In the genomic region with DNA sequence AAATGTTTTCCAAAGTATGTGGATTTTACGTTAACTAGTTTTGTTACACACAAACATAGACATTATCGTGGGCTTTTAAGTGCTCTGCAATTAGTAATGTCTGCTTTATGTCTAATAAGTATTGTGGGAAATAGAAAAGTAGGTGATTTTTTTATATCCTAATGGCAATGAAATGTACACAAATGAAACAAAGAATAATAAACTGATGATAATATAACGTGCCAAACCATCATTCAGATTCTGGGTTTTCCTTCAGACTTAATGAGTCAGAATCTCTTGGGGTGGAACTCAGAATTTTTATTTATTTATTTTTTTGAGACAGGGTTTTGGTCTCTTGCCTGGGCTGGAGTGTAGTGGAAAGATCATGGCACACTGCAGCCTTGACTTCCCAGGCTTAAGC, we compare ENCODE assay signal across 1 cellular context.
TF ChIP-seq lines count a peak whose summit lies in the region.

No MANE protein-coding gene starts in this region.

TF ChIP-seq in HCT116, 20 proteins besides CTCF, POLR2A, EP300 and RAD21:
- TF ChIP-seq ATF3 (IDR thresholded peaks at IDR 0.05) (no peak), TCF7L2 (IDR thresholded peaks at IDR 0.05; ENCODE audit: borderline replicate concordance, extremely low read depth, insufficient read depth, insufficient read length) (no peak), FOSL1 (IDR thresholded peaks at IDR 0.05; ENCODE audit: low read depth) (no peak), JUND (IDR thresholded peaks at IDR 0.05) (no peak), SP1 (IDR thresholded peaks at IDR 0.05; ENCODE audit: low read depth) (no peak), ZBTB33 (IDR thresholded peaks at IDR 0.05; ENCODE audit: extremely low read depth, insufficient replicate concordance, low read length) (no peak), ELF1 (IDR thresholded peaks at IDR 0.05; ENCODE audit: borderline replicate concordance, low read depth) (no peak), POLR2AphosphoS5 (IDR thresholded peaks at IDR 0.05; ENCODE audit: low read depth, low read length) (no peak), SRF (IDR thresholded peaks at IDR 0.05; ENCODE audit: low read depth) (no peak), ZFX (IDR thresholded peaks at IDR 0.05) (no peak), ZNF274 (IDR thresholded peaks at IDR 0.05; ENCODE audit: low read depth, low read length) (no peak), YY1 (IDR thresholded peaks at IDR 0.05; ENCODE audit: extremely low read depth, insufficient replicate concordance, low read depth, low read length) (no peak), CBX3 (IDR thresholded peaks at IDR 0.05; ENCODE audit: low read depth) (no peak), SIN3A (IDR thresholded peaks at IDR 0.05; ENCODE audit: low read depth) (no peak), EGR1 (IDR thresholded peaks at IDR 0.05; ENCODE audit: low read depth) (no peak), EZH2phosphoT487 (IDR thresholded peaks at IDR 0.05; ENCODE audit: borderline replicate concordance) (no peak), CEBPB (IDR thresholded peaks at IDR 0.05; ENCODE audit: low read depth) (no peak)
- TF ChIP-seq, protein P1, sequence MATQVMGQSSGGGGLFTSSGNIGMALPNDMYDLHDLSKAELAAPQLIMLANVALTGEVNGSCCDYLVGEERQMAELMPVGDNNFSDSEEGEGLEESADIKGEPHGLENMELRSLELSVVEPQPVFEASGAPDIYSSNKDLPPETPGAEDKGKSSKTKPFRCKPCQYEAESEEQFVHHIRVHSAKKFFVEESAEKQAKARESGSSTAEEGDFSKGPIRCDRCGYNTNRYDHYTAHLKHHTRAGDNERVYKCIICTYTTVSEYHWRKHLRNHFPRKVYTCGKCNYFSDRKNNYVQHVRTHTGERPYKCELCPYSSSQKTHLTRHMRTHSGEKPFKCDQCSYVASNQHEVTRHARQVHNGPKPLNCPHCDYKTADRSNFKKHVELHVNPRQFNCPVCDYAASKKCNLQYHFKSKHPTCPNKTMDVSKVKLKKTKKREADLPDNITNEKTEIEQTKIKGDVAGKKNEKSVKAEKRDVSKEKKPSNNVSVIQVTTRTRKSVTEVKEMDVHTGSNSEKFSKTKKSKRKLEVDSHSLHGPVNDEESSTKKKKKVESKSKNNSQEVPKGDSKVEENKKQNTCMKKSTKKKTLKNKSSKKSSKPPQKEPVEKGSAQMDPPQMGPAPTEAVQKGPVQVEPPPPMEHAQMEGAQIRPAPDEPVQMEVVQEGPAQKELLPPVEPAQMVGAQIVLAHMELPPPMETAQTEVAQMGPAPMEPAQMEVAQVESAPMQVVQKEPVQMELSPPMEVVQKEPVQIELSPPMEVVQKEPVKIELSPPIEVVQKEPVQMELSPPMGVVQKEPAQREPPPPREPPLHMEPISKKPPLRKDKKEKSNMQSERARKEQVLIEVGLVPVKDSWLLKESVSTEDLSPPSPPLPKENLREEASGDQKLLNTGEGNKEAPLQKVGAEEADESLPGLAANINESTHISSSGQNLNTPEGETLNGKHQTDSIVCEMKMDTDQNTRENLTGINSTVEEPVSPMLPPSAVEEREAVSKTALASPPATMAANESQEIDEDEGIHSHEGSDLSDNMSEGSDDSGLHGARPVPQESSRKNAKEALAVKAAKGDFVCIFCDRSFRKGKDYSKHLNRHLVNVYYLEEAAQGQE (IDR thresholded peaks at IDR 0.05; ENCODE audit: low read depth): no peak
- TF ChIP-seq, protein P2, sequence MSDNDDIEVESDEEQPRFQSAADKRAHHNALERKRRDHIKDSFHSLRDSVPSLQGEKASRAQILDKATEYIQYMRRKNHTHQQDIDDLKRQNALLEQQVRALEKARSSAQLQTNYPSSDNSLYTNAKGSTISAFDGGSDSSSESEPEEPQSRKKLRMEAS (IDR thresholded peaks at IDR 0.05): no peak
